In genomic region chr4:153207561-153207960, GRCh38 we compare ENCODE assay signal across 10 cellular contexts. TPM values are rescaled to one million over a fixed set of nuclear protein-coding genes. Genes with fewer than 3 reads are reported as not detected.
DNase-seq lines count a peak whose midpoint lies in the region; ATAC-seq and TF ChIP-seq lines count a peak whose summit lies in the region.
"Had no signal": no experiment of that assay in that cellular context is flagged by ENCODE, and none has a peak within 500 bp of the region (broad histone marks: within the 10 kb centered on the region; RNA-seq: fewer than 3 reads in every experiment).

No MANE protein-coding gene starts in this region.

- no peaks in the 10 kb centered on the region; the same call in 1 of the 2 replicates for H3F3A ChIP-seq in Loucy (ENCODE audit: low read depth)

- no peaks in the 10 kb centered on the region for H4K20me1 ChIP-seq in Loucy (ENCODE audit: insufficient read depth, low read length, poor library complexity, severe bottlenecking)

- no peaks in the 10 kb centered on the region for H3K36me3 Mint-ChIP-seq in CD4-positive, alpha-beta memory T cell

- no peaks in the 10 kb centered on the region for H3K27me3 Mint-ChIP-seq in CD4-positive, alpha-beta memory T cell

- H2AFZ ChIP-seq in Loucy (ENCODE audit: low read length) = no peak overlapping the region

- POLR2A ChIA-PET in CD4-positive, alpha-beta memory T cell (lab: Charles Lee; ENCODE audit: partially characterized antibody) = no interaction called here

- no peaks in the 10 kb centered on the region for H3K9me3 ChIP-seq in Loucy (ENCODE audit: insufficient read depth, low read depth, low read length)
- H3K9me3 ChIP-seq in CD4-positive, alpha-beta memory T cell (ENCODE audit: control insufficient read depth in 1 of 2, low read length in 2 of 2) = no peaks in the 10 kb centered on the region

- H3K27ac Mint-ChIP-seq in CD4-positive, alpha-beta memory T cell = peak overlapping the region in 2 of 7 donors; percentile 41 to 70
- H3K27ac Mint-ChIP-seq: activated naive CD8-positive, alpha-beta T cell treated with anti-CD3 and anti-CD28 coated beads, Interleukin-2, amount 10 ng/mL, durations not matched to agents 7 days and 5 days had no signal

- no peak overlapping the region for H3K4me3 ChIP-seq in Loucy (ENCODE audit: low read length, poor library complexity, severe bottlenecking)
- no peak overlapping the region for H3K4me3 ChIP-seq in CD4-positive, alpha-beta memory T cell (ENCODE audit: low read length in 2 of 2)

- CTCF ChIA-PET in CD4-positive, alpha-beta memory T cell (lab: Charles Lee; ENCODE audit: partially characterized antibody) = interaction anchor here (0.5 kb wide), 1 partner anchor 1686 kb away, joined by 3 read pairs; no protein-coding TSS in a partner anchor

- no peak for DNase-seq in AG09319 (ENCODE audit: extremely low read depth, low read depth)
- peak; percentile 58 for DNase-seq in ecto neural progenitor cell (ENCODE audit: low spot score)
- DNase-seq in medulla oblongata (ENCODE audit: extremely low spot score) = peak; percentile 67
- no peak for DNase-seq in 8988T
- no peak for DNase-seq in CD4-positive, alpha-beta memory T cell
- no peak for DNase-seq in GDM1 (lab: John Stamatoyannopoulos, UW)
- DNase-seq: activated naive CD8-positive, alpha-beta T cell treated with anti-CD3 and anti-CD28 coated beads, Interleukin-2, amount 10 ng/mL, durations not matched to agents 7 days and 5 days; MM.1S had no signal

- H3K9me3 Mint-ChIP-seq in CD4-positive, alpha-beta memory T cell = no peaks in the 10 kb centered on the region

- peaks cover 24% of the 10 kb centered on the region for H3K4me1 ChIP-seq in Loucy (ENCODE audit: insufficient read depth, low read length, poor library complexity, severe bottlenecking)
- H3K4me1 ChIP-seq in CD4-positive, alpha-beta memory T cell (ENCODE audit: insufficient read depth, low read length) = peaks cover 33% of the 10 kb centered on the region

- no peak overlapping the region for H3K9ac ChIP-seq in Loucy (ENCODE audit: low read depth, low read length, poor library complexity, severe bottlenecking)

- no peak overlapping the region for H3K4me3 Mint-ChIP-seq in CD4-positive, alpha-beta memory T cell
- H3K4me3 Mint-ChIP-seq: activated naive CD8-positive, alpha-beta T cell treated with anti-CD3 and anti-CD28 coated beads, Interleukin-2, amount 10 ng/mL, durations not matched to agents 7 days and 5 days had no signal

- no peaks in the 10 kb centered on the region for H3K9me2 ChIP-seq in Loucy (replicated peaks; ENCODE audit: low read depth, low read length)

- no peaks in the 10 kb centered on the region for H3K36me3 ChIP-seq in Loucy (ENCODE audit: insufficient read depth, low read length)
- H3K36me3 ChIP-seq in CD4-positive, alpha-beta memory T cell (ENCODE audit: insufficient read depth, low read length) = no peaks in the 10 kb centered on the region

- H3K27ac ChIP-seq in CD4-positive, alpha-beta memory T cell (ENCODE audit: low read depth, low read length) = no peak overlapping the region

- TF ChIP-seq CTCF in AG09319 (IDR thresholded peaks at IDR 0.05; ENCODE audit: low read depth, low read length) = peak; percentile 59
- peak; percentile 43 for TF ChIP-seq CTCF in Loucy (conservative IDR thresholded peaks at IDR 0.05; ENCODE audit: low read length)

- peaks cover 22 to 40% (median 39%) of the 10 kb centered on the region in 4 donors for H3K4me1 Mint-ChIP-seq in CD4-positive, alpha-beta memory T cell

- H3K79me2 ChIP-seq in Loucy (ENCODE audit: insufficient read depth, low read length) = no peaks in the 10 kb centered on the region

- no peak overlapping the region for H3K4me2 ChIP-seq in Loucy (ENCODE audit: low read depth, low read length, poor library complexity, severe bottlenecking)

- no peaks in the 10 kb centered on the region for H3K27me3 ChIP-seq in Loucy (ENCODE audit: insufficient read depth, low read length, poor library complexity, severe bottlenecking)
- H3K27me3 ChIP-seq in CD4-positive, alpha-beta memory T cell (ENCODE audit: insufficient read depth, low read length) = no peaks in the 10 kb centered on the region

- ATAC-seq in GM19324 (IDR thresholded peaks at IDR 0.05; ENCODE audit: low FRiP score, unreplicated experiment) = no peak

- intact Hi-C loops in CD4-positive, alpha-beta memory T cell (cut with micrococcal nuclease) = no loop called here

RNA-seq across cellular contexts. Expression of gene TRIM2, which starts 3.3 kb away (rescaled TPM):
- 10 to 100 TPM; 11.9 to 12.3 TPM for total RNA-seq in CD4-positive, alpha-beta memory T cell
- 1 to 10 TPM; 7.5 to 9.1 TPM for polyA plus RNA-seq in CD4-positive, alpha-beta memory T cell

Comparison
In these comparisons a context has a peak if more than half of its experiments do, and no peak if none do; other contexts are left out.
1. DNase-seq: peak in ecto neural progenitor cell (single experiment) and medulla oblongata (single experiment); none in AG09319 (single experiment), 8988T (single experiment), CD4-positive, alpha-beta memory T cell (0 of 5) and GDM1 (single experiment).